15 cellular contexts compared by ENCODE assay signal in genomic region chr19:18966304-18966703, GRCh38. TPM values are rescaled to one million over a fixed set of nuclear protein-coding genes. Genes with fewer than 3 reads are reported as not detected.
DNase-seq lines count a peak whose midpoint lies in the region; TF ChIP-seq lines count a peak whose summit lies in the region.
"Had no signal": no experiment of that assay in that cellular context is flagged by ENCODE, and none has a peak within 500 bp of the region (broad histone marks: within the 10 kb centered on the region; RNA-seq: fewer than 3 reads in every experiment).

No MANE protein-coding gene starts in this region.

- no peaks in the 10 kb centered on the region for H3K36me3 ChIP-seq in thyroid gland
- H3K36me3 ChIP-seq: esophagus muscularis mucosa had no signal

- POLR2A ChIA-PET in HEK293T (lab: Yijun Ruan, JAX): interaction anchor here (1.4 kb wide), 1 partner anchor 47 kb away, joined by 3 read pairs; the partner anchor contains the start of genes COPE and DDX49

- no peak for TF ChIP-seq CTCF in thyroid gland (IDR thresholded peaks at IDR 0.05)
- no peak for TF ChIP-seq CTCF in GM20000 (IDR thresholded peaks at IDR 0.05; ENCODE audit: extremely low read depth, missing control alignments)

- CTCF ChIA-PET in HEK293T (lab: Yijun Ruan, JAX): interaction anchor here (1.1 kb wide), 1 partner anchor 20 kb away, joined by 4 read pairs; no protein-coding TSS in a partner anchor

- H3K4me1 ChIP-seq in thyroid gland: peaks cover 33 to 41% of the 10 kb centered on the region in 2 donors

- H3K4me3 ChIP-seq in thyroid gland (replicated peaks in 1 of 3): no peak overlapping the region
- H3K4me3 ChIP-seq: esophagus muscularis mucosa had no signal

- no peaks in the 10 kb centered on the region for H3K27me3 ChIP-seq in thyroid gland

- H3K27ac ChIP-seq in thyroid gland: peak overlapping the region; percentile 96 to 99 (median 96)

- WGBS in thyroid gland, 2 donors: 70 to 78% methylated on average over 4 of the region's 4 CpGs

- peak; percentile 45 for DNase-seq in NCI-H82 (lab: John Stamatoyannopoulos, UW)
- no peak for DNase-seq in NCI-H82 treated with DMSO at 0.1 percent for 48 hours (lab: John Stamatoyannopoulos, UW; ENCODE audit: unreplicated experiment)
- DNase-seq in NOMO-1 treated with dmso at 0.1 percent for 144 hours (lab: John Stamatoyannopoulos, UW; ENCODE audit: unreplicated experiment): peak; percentile 38
- peak; percentile 63 for DNase-seq in iPS DF 19.7 (ENCODE audit: low read depth, low spot score)
- no peak for DNase-seq in thyroid gland
- DNase-seq in GM20000 (ENCODE audit: low spot score): no peak
- DNase-seq in stimulated activated naive CD4-positive, alpha-beta T cell (lab: John Stamatoyannopoulos, UW): no peak
- DNase-seq in HEK293T (ENCODE audit: extremely low spot score): no peak
- DNase-seq: dermis blood vessel endothelial cell, head of caudate nucleus, Karpas-422, kidney glomerular epithelial cell, naive B cell, NCI-H2081 had no signal

- intact Hi-C loops in thyroid gland (cut with DNase I): no loop called here

- no peaks in the 10 kb centered on the region for H3K9me3 ChIP-seq in thyroid gland
- H3K9me3 ChIP-seq: esophagus muscularis mucosa had no signal

- no peak for TF ChIP-seq POLR2A in thyroid gland (IDR thresholded peaks at IDR 0.05)

TF ChIP-seq in HEK293T, 16 proteins besides CTCF, POLR2A, EP300 and RAD21:
- no peak for TF ChIP-seq ZNF384 (IDR thresholded peaks at IDR 0.05)
- no peak for TF ChIP-seq FOXK2 (IDR thresholded peaks at IDR 0.05)
- TF ChIP-seq PKNOX1 (IDR thresholded peaks at IDR 0.05): no peak
- no peak for TF ChIP-seq BHLHE40 (IDR thresholded peaks at IDR 0.05; ENCODE audit: borderline replicate concordance)
- no peak for TF ChIP-seq LEF1 (IDR thresholded peaks at IDR 0.05; ENCODE audit: borderline replicate concordance)
- TF ChIP-seq NFRKB (IDR thresholded peaks at IDR 0.05): no peak
- no peak for TF ChIP-seq FOXM1 (IDR thresholded peaks at IDR 0.05; ENCODE audit: borderline replicate concordance)
- TF ChIP-seq FOXA1 (IDR thresholded peaks at IDR 0.05): no peak
- TF ChIP-seq CTBP1 (IDR thresholded peaks at IDR 0.05; ENCODE audit: borderline replicate concordance): no peak
- no peak for TF ChIP-seq SP1 (IDR thresholded peaks at IDR 0.05)
- no peak for TF ChIP-seq ARNT (IDR thresholded peaks at IDR 0.05)
- TF ChIP-seq L3MBTL2 (conservative IDR thresholded peaks at IDR 0.05): no peak
- no peak for TF ChIP-seq HDGF (IDR thresholded peaks at IDR 0.05; ENCODE audit: borderline replicate concordance)

RNA-seq across cellular contexts. Expression of gene HOMER3, which starts 25.3 kb away (rescaled TPM):
- total RNA-seq in thyroid gland: 100 to 1,000 TPM in 1 of 4 donors, 10 to 100 TPM in 3; 55.6 to 169 (median 63.4) TPM

RNA-seq across cellular contexts. Expression of gene DDX49, which starts 46.8 kb away (rescaled TPM):
- total RNA-seq in thyroid gland: 10 to 100 TPM; 33.5 to 63.7 (median 46.0) TPM

RNA-seq across cellular contexts. Expression of gene COPE, which starts 47.1 kb away (rescaled TPM):
- 100 to 1,000 TPM; 192 to 405 (median 329) TPM for total RNA-seq in thyroid gland

Comparison
In these comparisons a context has a peak if more than half of its experiments do, and no peak if none do; other contexts are left out.
1. DNase-seq: peak in NCI-H82 (single experiment), NOMO-1 treated with dmso at 0.1 percent for 144 hours (single experiment) and iPS DF 19.7 (single experiment); none in NCI-H82 treated with DMSO at 0.1 percent for 48 hours (single experiment), thyroid gland (0 of 2), GM20000 (single experiment), stimulated activated naive CD4-positive, alpha-beta T cell (0 of 6) and HEK293T (single experiment).